ENCODE assay signal across 28 cellular contexts in genomic region chr2:214038186-214038585, GRCh38.
"Had no signal": no experiment of that assay in that cellular context is flagged by ENCODE, and none has a peak within 500 bp of the region (broad histone marks: within the 10 kb centered on the region; RNA-seq: fewer than 3 reads in every experiment).

No MANE protein-coding gene starts in this region.

- H3K9me3 ChIP-seq: neutrophil, ovary, prostate gland, upper lobe of right lung, uterus had no signal

- H3K36me3 ChIP-seq: left ventricle myocardium inferior, neural progenitor cell, neutrophil, ovary, prostate gland, spleen, suprapubic skin, thoracic aorta, tibial artery, upper lobe of right lung, uterus had no signal

- ATAC-seq: natural killer cell; right cardiac atrium; sciatic nerve; stimulated activated effector memory CD8-positive, alpha-beta T cell treated with anti-CD3 and anti-CD28 coated beads, Interleukin-12 subunit alpha, Interleukin-12 subunit beta, amount 100 ng/mL, for 72 hours; upper lobe of right lung had no signal

- H3K27me3 ChIP-seq: neural progenitor cell, neutrophil, ovary, spleen, suprapubic skin, tibial artery, upper lobe of right lung, uterus had no signal

- H3K27ac ChIP-seq: left ventricle myocardium inferior, neural progenitor cell, neutrophil, ovary, prostate gland, skin epidermis, spleen, suprapubic skin, thoracic aorta, tibial artery, upper lobe of right lung, uterus had no signal

- DNase-seq: hypothalamus; immature natural killer cell; islet precursor cell; left ventricle myocardium inferior; mesendoderm; naive B cell; natural killer cell; nephron progenitor cell; occipital lobe; ovary; retina; right cardiac atrium; spleen; stimulated activated CD4-positive, alpha-beta T cell treated with anti-CD3 and anti-CD28 coated beads, Interleukin-4, amount 100 ng/mL, for 24 hours; stimulated activated naive CD4-positive, alpha-beta T cell; tibial artery; trophoblast cell; upper lobe of right lung; uterus had no signal

- H3K4me3 ChIP-seq: left ventricle myocardium inferior, lung, neural progenitor cell, ovary, prostate gland, skin epidermis, spleen, suprapubic skin, thoracic aorta, tibial artery, upper lobe of right lung, uterus had no signal

- H3K4me1 ChIP-seq: left ventricle myocardium inferior, neural progenitor cell, prostate gland, spleen, suprapubic skin, tibial artery, upper lobe of right lung, uterus had no signal
